ENCODE assay signal across 1 cellular context in the genomic region with DNA sequence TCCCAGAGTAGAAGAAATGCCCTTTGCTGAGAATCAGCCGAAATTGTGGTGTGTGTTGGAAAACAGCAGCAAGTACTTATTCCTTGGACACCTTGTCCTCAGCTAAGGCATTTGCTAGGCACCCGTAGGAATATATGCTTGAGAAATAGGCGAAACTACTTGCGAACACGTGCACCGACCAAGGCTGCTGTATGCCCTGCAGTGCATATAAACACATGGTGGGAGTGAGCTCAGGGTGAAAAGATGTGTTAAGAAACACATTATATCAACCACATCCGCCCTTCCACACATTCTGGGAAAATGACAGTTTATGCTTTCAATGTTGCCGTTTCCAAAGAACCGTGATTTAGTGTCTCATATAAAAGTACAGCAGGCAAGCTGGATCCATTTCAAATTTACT.
TF ChIP-seq lines count a peak whose summit lies in the region.

No MANE protein-coding gene starts in this region.

TF ChIP-seq in IMR-90, 13 proteins besides CTCF, POLR2A, EP300 and RAD21 (continued from another document):
- TF ChIP-seq, protein P1, sequence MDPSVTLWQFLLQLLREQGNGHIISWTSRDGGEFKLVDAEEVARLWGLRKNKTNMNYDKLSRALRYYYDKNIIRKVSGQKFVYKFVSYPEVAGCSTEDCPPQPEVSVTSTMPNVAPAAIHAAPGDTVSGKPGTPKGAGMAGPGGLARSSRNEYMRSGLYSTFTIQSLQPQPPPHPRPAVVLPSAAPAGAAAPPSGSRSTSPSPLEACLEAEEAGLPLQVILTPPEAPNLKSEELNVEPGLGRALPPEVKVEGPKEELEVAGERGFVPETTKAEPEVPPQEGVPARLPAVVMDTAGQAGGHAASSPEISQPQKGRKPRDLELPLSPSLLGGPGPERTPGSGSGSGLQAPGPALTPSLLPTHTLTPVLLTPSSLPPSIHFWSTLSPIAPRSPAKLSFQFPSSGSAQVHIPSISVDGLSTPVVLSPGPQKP (IDR thresholded peaks at IDR 0.05; ENCODE audit: borderline replicate concordance, low read depth, low read length) = no peak
- TF ChIP-seq SMC3 (IDR thresholded peaks at IDR 0.05; ENCODE audit: low read depth, low read length) (no peak), CHD1 (IDR thresholded peaks at IDR 0.05; ENCODE audit: low read depth, low read length) (no peak), MAZ (IDR thresholded peaks at IDR 0.05; ENCODE audit: borderline replicate concordance, low read depth, low read length) (no peak)
